1 cellular context compared by ENCODE assay signal in genomic region chr15:68818671-68819450, GRCh38.
TF ChIP-seq lines count a peak whose summit lies in the region.

No MANE protein-coding gene starts in this region.

TF ChIP-seq in HepG2, 621 proteins besides CTCF, POLR2A, EP300 and RAD21 (continued from another document):
- TF ChIP-seq, protein P1, sequence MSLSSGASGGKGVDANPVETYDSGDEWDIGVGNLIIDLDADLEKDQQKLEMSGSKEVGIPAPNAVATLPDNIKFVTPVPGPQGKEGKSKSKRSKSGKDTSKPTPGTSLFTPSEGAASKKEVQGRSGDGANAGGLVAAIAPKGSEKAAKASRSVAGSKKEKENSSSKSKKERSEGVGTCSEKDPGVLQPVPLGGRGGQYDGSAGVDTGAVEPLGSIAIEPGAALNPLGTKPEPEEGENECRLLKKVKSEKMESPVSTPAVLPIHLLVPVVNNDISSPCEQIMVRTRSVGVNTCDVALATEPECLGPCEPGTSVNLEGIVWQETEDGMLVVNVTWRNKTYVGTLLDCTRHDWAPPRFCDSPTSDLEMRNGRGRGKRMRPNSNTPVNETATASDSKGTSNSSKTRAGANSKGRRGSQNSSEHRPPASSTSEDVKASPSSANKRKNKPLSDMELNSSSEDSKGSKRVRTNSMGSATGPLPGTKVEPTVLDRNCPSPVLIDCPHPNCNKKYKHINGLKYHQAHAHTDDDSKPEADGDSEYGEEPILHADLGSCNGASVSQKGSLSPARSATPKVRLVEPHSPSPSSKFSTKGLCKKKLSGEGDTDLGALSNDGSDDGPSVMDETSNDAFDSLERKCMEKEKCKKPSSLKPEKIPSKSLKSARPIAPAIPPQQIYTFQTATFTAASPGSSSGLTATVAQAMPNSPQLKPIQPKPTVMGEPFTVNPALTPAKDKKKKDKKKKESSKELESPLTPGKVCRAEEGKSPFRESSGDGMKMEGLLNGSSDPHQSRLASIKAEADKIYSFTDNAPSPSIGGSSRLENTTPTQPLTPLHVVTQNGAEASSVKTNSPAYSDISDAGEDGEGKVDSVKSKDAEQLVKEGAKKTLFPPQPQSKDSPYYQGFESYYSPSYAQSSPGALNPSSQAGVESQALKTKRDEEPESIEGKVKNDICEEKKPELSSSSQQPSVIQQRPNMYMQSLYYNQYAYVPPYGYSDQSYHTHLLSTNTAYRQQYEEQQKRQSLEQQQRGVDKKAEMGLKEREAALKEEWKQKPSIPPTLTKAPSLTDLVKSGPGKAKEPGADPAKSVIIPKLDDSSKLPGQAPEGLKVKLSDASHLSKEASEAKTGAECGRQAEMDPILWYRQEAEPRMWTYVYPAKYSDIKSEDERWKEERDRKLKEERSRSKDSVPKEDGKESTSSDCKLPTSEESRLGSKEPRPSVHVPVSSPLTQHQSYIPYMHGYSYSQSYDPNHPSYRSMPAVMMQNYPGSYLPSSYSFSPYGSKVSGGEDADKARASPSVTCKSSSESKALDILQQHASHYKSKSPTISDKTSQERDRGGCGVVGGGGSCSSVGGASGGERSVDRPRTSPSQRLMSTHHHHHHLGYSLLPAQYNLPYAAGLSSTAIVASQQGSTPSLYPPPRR (CRISPR knock-in tag; IDR thresholded peaks at IDR 0.05; ENCODE audit: borderline replicate concordance) = 0 out of 2 replicates have a peak, but pooled peaks have one; percentile 12
- TF ChIP-seq PRDM15 (CRISPR knock-in tag; IDR thresholded peaks at IDR 0.05) (no peak), JUNB (CRISPR knock-in tag; IDR thresholded peaks at IDR 0.05; ENCODE audit: borderline replicate concordance) (no peak), KDM3A (CRISPR knock-in tag; IDR thresholded peaks at IDR 0.05; ENCODE audit: low read depth) (0 out of 2 replicates have a peak, but pooled peaks have one; percentile 11), ZBTB33 (CRISPR knock-in tag; IDR thresholded peaks at IDR 0.05) (no peak), MTERF4 (CRISPR knock-in tag; IDR thresholded peaks at IDR 0.05) (0 out of 2 replicates have a peak, but pooled peaks have one; percentile 32), SRF (IDR thresholded peaks at IDR 0.05; ENCODE audit: low read depth, low read length) (no peak), DMAP1 (CRISPR knock-in tag; IDR thresholded peaks at IDR 0.05) (peak; percentile 15; the same call in 1 of the 2 replicates), ZNF781 (CRISPR knock-in tag; IDR thresholded peaks at IDR 0.05; ENCODE audit: borderline replicate concordance, not compliant biosample characterization) (no peak)
- TF ChIP-seq, protein P2, sequence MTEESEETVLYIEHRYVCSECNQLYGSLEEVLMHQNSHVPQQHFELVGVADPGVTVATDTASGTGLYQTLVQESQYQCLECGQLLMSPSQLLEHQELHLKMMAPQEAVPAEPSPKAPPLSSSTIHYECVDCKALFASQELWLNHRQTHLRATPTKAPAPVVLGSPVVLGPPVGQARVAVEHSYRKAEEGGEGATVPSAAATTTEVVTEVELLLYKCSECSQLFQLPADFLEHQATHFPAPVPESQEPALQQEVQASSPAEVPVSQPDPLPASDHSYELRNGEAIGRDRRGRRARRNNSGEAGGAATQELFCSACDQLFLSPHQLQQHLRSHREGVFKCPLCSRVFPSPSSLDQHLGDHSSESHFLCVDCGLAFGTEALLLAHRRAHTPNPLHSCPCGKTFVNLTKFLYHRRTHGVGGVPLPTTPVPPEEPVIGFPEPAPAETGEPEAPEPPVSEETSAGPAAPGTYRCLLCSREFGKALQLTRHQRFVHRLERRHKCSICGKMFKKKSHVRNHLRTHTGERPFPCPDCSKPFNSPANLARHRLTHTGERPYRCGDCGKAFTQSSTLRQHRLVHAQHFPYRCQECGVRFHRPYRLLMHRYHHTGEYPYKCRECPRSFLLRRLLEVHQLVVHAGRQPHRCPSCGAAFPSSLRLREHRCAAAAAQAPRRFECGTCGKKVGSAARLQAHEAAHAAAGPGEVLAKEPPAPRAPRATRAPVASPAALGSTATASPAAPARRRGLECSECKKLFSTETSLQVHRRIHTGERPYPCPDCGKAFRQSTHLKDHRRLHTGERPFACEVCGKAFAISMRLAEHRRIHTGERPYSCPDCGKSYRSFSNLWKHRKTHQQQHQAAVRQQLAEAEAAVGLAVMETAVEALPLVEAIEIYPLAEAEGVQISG (CRISPR knock-in tag; IDR thresholded peaks at IDR 0.05) = peak; percentile 0; the same call in 1 of the 2 replicates
TF ChIP-seq in HepG2: peak in this region for 41.
